Comparison of ENCODE assay signal across 8 cellular contexts in the genomic region with DNA sequence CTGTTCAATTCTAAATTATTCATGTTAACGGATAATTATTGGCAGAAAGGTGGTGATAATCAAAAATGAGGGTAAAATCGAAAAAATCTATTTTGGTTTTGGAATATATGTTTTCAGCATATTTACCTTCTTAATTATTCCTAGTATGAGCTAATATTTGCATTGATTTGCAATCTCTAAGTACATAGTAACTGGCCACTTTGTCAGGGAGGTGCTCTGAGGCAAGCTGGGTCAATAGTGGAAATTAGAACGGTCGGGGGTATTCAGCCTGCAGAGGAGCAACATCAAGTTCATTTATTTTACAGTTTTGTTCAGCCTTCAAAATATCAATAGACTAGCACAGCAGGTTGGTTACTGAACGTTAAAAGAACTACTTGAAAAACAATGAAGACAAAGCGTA. TPM values are rescaled to one million over a fixed set of nuclear protein-coding genes. Genes with fewer than 3 reads are reported as not detected.
DNase-seq lines count a peak whose midpoint lies in the region; ATAC-seq and TF ChIP-seq lines count a peak whose summit lies in the region.

No MANE protein-coding gene starts in this region.

- peaks cover 32% of the 10 kb centered on the region for H3K4me1 ChIP-seq in upper lobe of right lung

- H3K4me3 ChIP-seq in upper lobe of right lung: peak overlapping the region; percentile 80

- no peak for DNase-seq in activated naive CD4-positive, alpha-beta T cell (lab: John Stamatoyannopoulos, UW)
- no peak for DNase-seq in activated naive CD8-positive, alpha-beta T cell treated with anti-CD3 and anti-CD28 coated beads for 36 hours
- DNase-seq in upper lobe of right lung (no peak), AG08396 (ENCODE audit: low spot score) (no peak), HPDE6-E6E7 (ENCODE audit: extremely low spot score) (no peak)

- H3K4me1 Mint-ChIP-seq in activated naive CD4-positive, alpha-beta T cell treated with anti-CD3 and anti-CD28 coated beads, Interleukin-2, amount 50 U/mL, for 24 hours: peaks cover 61% of the 10 kb centered on the region
- H3K4me1 Mint-ChIP-seq in activated naive CD8-positive, alpha-beta T cell treated with anti-CD3 and anti-CD28 coated beads for 36 hours: peaks cover 43% of the 10 kb centered on the region

- H3K27me3 ChIP-seq in layer of hippocampus (ENCODE audit: control insufficient read depth, insufficient read depth, low read length) (no peaks in the 10 kb centered on the region), upper lobe of right lung (no peaks in the 10 kb centered on the region)

- H3K27ac Mint-ChIP-seq in activated naive CD4-positive, alpha-beta T cell treated with anti-CD3 and anti-CD28 coated beads, Interleukin-2, amount 50 U/mL, for 24 hours: peak overlapping the region; percentile 97
- H3K27ac Mint-ChIP-seq in activated naive CD8-positive, alpha-beta T cell treated with anti-CD3 and anti-CD28 coated beads for 36 hours: no peak overlapping the region

- no peak for TF ChIP-seq CTCF in upper lobe of right lung (IDR thresholded peaks at IDR 0.05)

- ATAC-seq in upper lobe of right lung (no peak), HG02973 (IDR thresholded peaks at IDR 0.05; ENCODE audit: unreplicated experiment) (no peak)

- peak overlapping the region; percentile 93 for H3K4me3 Mint-ChIP-seq in activated naive CD4-positive, alpha-beta T cell treated with anti-CD3 and anti-CD28 coated beads, Interleukin-2, amount 50 U/mL, for 24 hours
- peak overlapping the region; percentile 99 for H3K4me3 Mint-ChIP-seq in activated naive CD8-positive, alpha-beta T cell treated with anti-CD3 and anti-CD28 coated beads for 36 hours

- H3K9me3 ChIP-seq in upper lobe of right lung: no peaks in the 10 kb centered on the region

- H3K27ac ChIP-seq in layer of hippocampus (ENCODE audit: low read depth, low read length): peak overlapping the region; percentile 95
- peak overlapping the region; percentile 93 for H3K27ac ChIP-seq in upper lobe of right lung

- no peaks in the 10 kb centered on the region for H3K9me3 Mint-ChIP-seq in activated naive CD4-positive, alpha-beta T cell treated with anti-CD3 and anti-CD28 coated beads, Interleukin-2, amount 50 U/mL, for 24 hours
- H3K9me3 Mint-ChIP-seq in activated naive CD8-positive, alpha-beta T cell treated with anti-CD3 and anti-CD28 coated beads for 36 hours: no peaks in the 10 kb centered on the region

- H3K36me3 Mint-ChIP-seq in activated naive CD4-positive, alpha-beta T cell treated with anti-CD3 and anti-CD28 coated beads, Interleukin-2, amount 50 U/mL, for 24 hours: peaks cover 12% of the 10 kb centered on the region
- H3K36me3 Mint-ChIP-seq in activated naive CD8-positive, alpha-beta T cell treated with anti-CD3 and anti-CD28 coated beads for 36 hours: peaks cover 37% of the 10 kb centered on the region

- intact Hi-C loops in upper lobe of right lung (cut with DNase I): no loop called here

- H3K27me3 Mint-ChIP-seq in activated naive CD4-positive, alpha-beta T cell treated with anti-CD3 and anti-CD28 coated beads, Interleukin-2, amount 50 U/mL, for 24 hours: no peaks in the 10 kb centered on the region
- H3K27me3 Mint-ChIP-seq in activated naive CD8-positive, alpha-beta T cell treated with anti-CD3 and anti-CD28 coated beads for 36 hours: peaks cover 5% of the 10 kb centered on the region

- peaks cover 8% of the 10 kb centered on the region for H3K36me3 ChIP-seq in upper lobe of right lung

RNA-seq across cellular contexts. Expression of a gene that starts 1.8 kb away (rescaled TPM):
- 10 to 100 TPM; 21.9 to 23.2 TPM for total RNA-seq in activated naive CD8-positive, alpha-beta T cell treated with anti-CD3 and anti-CD28 coated beads for 36 hours
- total RNA-seq in upper lobe of right lung: 35.3 TPM

RNA-seq across cellular contexts. Expression of a gene that starts 58.9 kb away (rescaled TPM):
- total RNA-seq in activated naive CD8-positive, alpha-beta T cell treated with anti-CD3 and anti-CD28 coated beads for 36 hours: 10 to 100 TPM; 22.9 to 23.0 TPM
- total RNA-seq in upper lobe of right lung: 37.4 TPM
